ENCODE assay signal across 7 cellular contexts in genomic region chr11:46381046-46381835, GRCh38. TPM values are rescaled to one million over a fixed set of nuclear protein-coding genes. Genes with fewer than 3 reads are reported as not detected.
DNase-seq lines count a peak whose midpoint lies in the region; ATAC-seq, FAIRE-seq and TF ChIP-seq lines count a peak whose summit lies in the region.

Gene MDK, plus strand, starts transcription at chr11:46381669. Its CDS starts 389 bp downstream, at chr11:46382058.

- TF ChIP-seq CTCF in GM12878 (IDR thresholded peaks at IDR 0.05 in 2 of 3, conservative IDR thresholded peaks at IDR 0.05 in 1 of 3; ENCODE audit: control insufficient read depth in 2 of 3, extremely low read depth in 1 of 3, insufficient read depth in 1 of 3, low read depth in 3 of 3, low read length in 3 of 3) (no peak), spleen (IDR thresholded peaks at IDR 0.05 in 8 of 11, conservative IDR thresholded peaks at IDR 0.05 in 3 of 11) (no peak)

- peak; percentile 40 for ATAC-seq in GM12878

- no TSS peak for BruUV-seq in GM12878 (replicated peaks; lab: Mats Ljungman, UMichigan)

- H3K4me2 ChIP-seq in GM12878 (ENCODE audit: control insufficient read depth, insufficient read depth), result peak within 1 kb of the TSS; percentile 99

- DNase-seq in M059J (ENCODE audit: low read depth), result no peak
- no peak for DNase-seq in GM12878 (ENCODE audit: low read depth, low spot score)
- peak; percentile 77 for DNase-seq in iPS-NIHi7 (ENCODE audit: extremely low spot score)
- DNase-seq in spleen, result peak; percentile 89
- no peak for DNase-seq in NCI-H226
- no peak for DNase-seq in kidney tubule cell (ENCODE audit: low spot score)

- TF ChIP-seq POLR2A in GM12878 (IDR thresholded peaks at IDR 0.05; ENCODE audit: low read depth, low read length) (peak; percentile 62; the same call in 1 of the 2 replicates), spleen (IDR thresholded peaks at IDR 0.05) (no peak)

- H2AFZ ChIP-seq in GM12878 (ENCODE audit: control insufficient read depth, low read depth, low read length), result peak within 1 kb of the TSS; percentile 47; the same call in 1 of the 2 replicates

- FAIRE-seq in GM12878 (lab: Jason Lieb, UNC), result no peak

- POLR2A ChIA-PET in GM12878 (lab: Charles Lee), result interaction anchor here (0.6 kb wide), 1 partner anchor 533 kb away, joined by 3 read pairs; no protein-coding TSS in a partner anchor

- H3K27me3 ChIP-seq in GM12878 (replicated peaks in 1 of 2; ENCODE audit: control insufficient read depth in 2 of 2, insufficient read depth in 2 of 2, low read length in 1 of 2), result peaks cover 6 to 12% of the 10 kb centered on the region in 2 experiments
- peaks cover 0 to 56% (median 14%) of the 10 kb centered on the region in 7 donors for H3K27me3 ChIP-seq in spleen (replicated peaks in 1 of 7)

- H3K4me1 ChIP-seq in GM12878 (ENCODE audit: control insufficient read depth, insufficient read depth, low read length), result peaks cover 8% of the 10 kb centered on the region
- peaks cover 7 to 70% (median 37%) of the 10 kb centered on the region in 6 donors for H3K4me1 ChIP-seq in spleen

- no peak within 1 kb of the TSS for H3K27ac ChIP-seq in GM12878 (ENCODE audit: control insufficient read depth, insufficient read depth)
- H3K27ac ChIP-seq in spleen, result peak within 1 kb of the TSS; percentile 60 to 85 (median 82)

- WGBS in GM12878 (ENCODE audit: insufficient coverage, insufficient replicate concordance, low lambda C conversion rate, missing lambda C conversion rate), result 0% methylated on average over 43 of the region's 97 CpGs
- WGBS in spleen, 5 donors, result 1 to 5% (median 1%) methylated on average over 4 to 96 of the region's 97 CpGs

- intact Hi-C loops in GM12878 (cut with micrococcal nuclease; ENCODE audit: unreplicated experiment), result no loop called here
- intact Hi-C loops in spleen (cut with DNase I; ENCODE audit: low total_unique reads), result loop anchor here (10.0 kb wide), 1 partner anchor 214 kb away; the partner anchor contains the start of gene AMBRA1

- H4K20me1 ChIP-seq in GM12878 (ENCODE audit: control insufficient read depth, insufficient read depth), result no peaks in the 10 kb centered on the region

- H3K79me2 ChIP-seq in GM12878 (ENCODE audit: control insufficient read depth, insufficient read depth, low read length), result no peaks in the 10 kb centered on the region

- TF ChIP-seq RAD21 in GM12878 (IDR thresholded peaks at IDR 0.05; ENCODE audit: insufficient read depth, low read depth, low read length), result no peak

- H3K36me3 ChIP-seq in GM12878 (ENCODE audit: control insufficient read depth in 2 of 2, insufficient read depth in 2 of 2, low read length in 1 of 2) (peaks cover 4 to 5% of the 10 kb centered on the region in 2 experiments; a peak in 3 of 4 replicates), spleen (peaks cover 4 to 38% (median 17%) of the 10 kb centered on the region in 6 donors)

- RAD21 ChIA-PET in GM12878 (lab: Charles Lee; ENCODE audit: unreplicated experiment), result interaction anchor here (1.0 kb wide), 1 partner anchor 99 kb away, joined by 3 read pairs; no protein-coding TSS in a partner anchor

- no peak for TF ChIP-seq EP300 in GM12878 (IDR thresholded peaks at IDR 0.05; ENCODE audit: borderline replicate concordance in 1 of 2, control insufficient read depth in 1 of 2, low read depth in 2 of 2, low read length in 2 of 2)

- CTCF ChIA-PET in GM12878 (lab: Yijun Ruan, JAX), result no interaction called here

- SMC1A ChIA-PET in GM12878 (lab: Charles Lee; ENCODE audit: uncharacterized antibody, unreplicated experiment), result no interaction called here

- H3K9me3 ChIP-seq in GM12878 (replicated peaks; ENCODE audit: control insufficient read depth, insufficient read depth, low read length) (no peaks in the 10 kb centered on the region), spleen (no peaks in the 10 kb centered on the region)

- H3K4me3 ChIP-seq in GM08714 (ENCODE audit: low read length), result peak within 1 kb of the TSS; percentile 55
- H3K4me3 ChIP-seq in GM12878, result peak within 1 kb of the TSS; percentile 70
- H3K4me3 ChIP-seq in spleen, result peak within 1 kb of the TSS; percentile 58 to 85 (median 63)

- H3K9ac ChIP-seq in GM12878 (ENCODE audit: control insufficient read depth, insufficient read depth, low read length), result peak within 1 kb of the TSS; percentile 39

- in situ Hi-C loops in GM12878 (cut with MboI), result no loop called here

TF ChIP-seq in GM12878, 131 proteins besides CTCF, POLR2A, EP300 and RAD21:
- TF ChIP-seq EGR1 (IDR thresholded peaks at IDR 0.05; ENCODE audit: borderline replicate concordance in 1 of 2, low read depth in 2 of 2, low read length in 2 of 2) (peak in 1 of 2 experiments; percentile 27; a peak in 1 of 3 replicates), LARP7 (IDR thresholded peaks at IDR 0.05) (no peak), NKRF (conservative IDR thresholded peaks at IDR 0.05) (peak; percentile 23), SUZ12 (IDR thresholded peaks at IDR 0.05; ENCODE audit: unreplicated experiment) (no peak), BHLHE40 (IDR thresholded peaks at IDR 0.05; ENCODE audit: borderline replicate concordance in 1 of 2, low read depth in 2 of 2, low read length in 1 of 2) (0 out of 4 replicates have a peak, but pooled peaks of 1 of the 2 experiments have one; percentile 2), MEF2B (IDR thresholded peaks at IDR 0.05; ENCODE audit: partially characterized antibody, poor library complexity, severe bottlenecking) (peak; percentile 11), RFX5 (IDR thresholded peaks at IDR 0.05; ENCODE audit: low read depth, low read length) (no peak), IKZF1 (conservative IDR thresholded peaks at IDR 0.05) (peak; percentile 68), DPF2 (IDR thresholded peaks at IDR 0.05) (peak; percentile 33; the same call in 1 of the 2 replicates)

RNA-seq across cellular contexts. Expression of gene MDK, which starts in this region (rescaled TPM):
- 543 and 581 TPM in 2 replicates for total RNA-seq in M059J (2014; rRNA removed; shearing (Covaris generic))
- total RNA-seq in GM12878 (2013; cell fraction: nucleolus; rRNA removed), result 9.0 and 12.6 TPM in 2 replicates
- 6.9 and 8.5 TPM in 2 replicates for total RNA-seq in GM12878 (2014; rRNA removed)
- total RNA-seq in GM12878 (2014; rRNA removed; fragmentation: Illumina TruSeq; extraction: Trizol), result 4.7 and 5.5 TPM in 2 replicates
- total RNA-seq in GM12878 (2021), result 11.2 and 12.8 TPM in 2 replicates
- 7.4 TPM for polyA plus RNA-seq in GM12878 (2011; ENCODE audit: low read depth)
- polyA plus RNA-seq in GM12878 (2011; rRNA removed), result 2.6 and 3.8 TPM in 2 replicates
- polyA plus RNA-seq in GM12878 (2011; cell fraction: cytosol; rRNA removed), result 9.0 and 10.2 TPM in 2 replicates
- polyA plus RNA-seq in GM12878 (2011; cell fraction: nucleus; rRNA removed), result 4.6 and 4.7 TPM in 2 replicates
- polyA plus RNA-seq in GM12878 (2012), result 6.1 and 9.0 TPM in 2 replicates
- 3.0 and 12.3 TPM in 2 replicates for polyA plus RNA-seq in GM12878 (2014; fragmentation: Illumina TruSeq; extraction: Trizol)
- 1 to 10 TPM in 1 of 2 experiments, under 1 TPM in 1; 0.77 to 2.3 TPM for polyA plus RNA-seq in GM12878 (2014; fragmentation: Nextera tagmentation; extraction: Ambion mirVana)
- polyA plus RNA-seq in GM12878 (2014; rRNA removed), result 12.6 and 17.8 TPM in 2 replicates
- polyA plus RNA-seq in GM12878 (2016; fragmentation: Nextera tagmentation; extraction: Ambion mirVana), result 10 to 100 TPM; 11.8 to 13.7 TPM
- 1.4 and 1.5 TPM in 2 replicates for polyA minus RNA-seq in GM12878 (2011; rRNA and poly(A)+ RNA removed)
- polyA minus RNA-seq in GM12878 (2011; cell fraction: cytosol; rRNA and poly(A)+ RNA removed), result 2.5 TPM in 1 of 2 replicates, not detected in the other
- 0.48 and 1.3 TPM in 2 replicates for polyA minus RNA-seq in GM12878 (2011; cell fraction: nucleus; rRNA and poly(A)+ RNA removed)
- total RNA-seq in spleen, result 10 to 100 TPM; 22.6 to 52.8 (median 36.8) TPM
- 10 to 100 TPM; 16.2 to 26.6 (median 22.3) TPM for polyA plus RNA-seq in spleen

Comparison
In these comparisons a context has a peak if more than half of its experiments do, and no peak if none do; other contexts are left out.
1. RNA of gene MDK (total RNA-seq): 543 to 581 TPM in M059J; 22.6 to 52.8 TPM in spleen and 4.7 to 12.8 TPM in GM12878; every median in the first group is over 10 times any median in the second.
2. DNase-seq: peak in iPS-NIHi7 (single experiment) and spleen (single experiment); none in M059J (single experiment), GM12878 (single experiment), NCI-H226 (single experiment) and kidney tubule cell (single experiment).
3. Peak in every context shown above with its lines, with median percentiles within 50 percentile points of each other: H3K4me3 ChIP-seq.